Comparison of ENCODE assay signal across 19 cellular contexts in genomic region chr2:43230981-43231827, GRCh38. TPM values are rescaled to one million over a fixed set of nuclear protein-coding genes. Genes with fewer than 3 reads are reported as not detected.
DNase-seq lines count a peak whose midpoint lies in the region; ATAC-seq and TF ChIP-seq lines count a peak whose summit lies in the region.
"Had no signal": no experiment of that assay in that cellular context is flagged by ENCODE, and none has a peak within 500 bp of the region (broad histone marks: within the 10 kb centered on the region; RNA-seq: fewer than 3 reads in every experiment).

No MANE protein-coding gene starts in this region.

- no peaks in the 10 kb centered on the region for H3K9me2 ChIP-seq in SU-DHL-6 (replicated peaks; ENCODE audit: insufficient read depth, low read length)

- intact Hi-C loops in cardiac septum (cut with DNase I) = loop anchor here (2.0 to 10.0 kb wide), 5 partner anchors 66 to 402 kb away; no protein-coding TSS in a partner anchor
- intact Hi-C loops in thyroid gland (cut with DNase I) = loop anchor here (5.0 kb wide), 3 partner anchors 99 to 254 kb away; no protein-coding TSS in a partner anchor

- no peak for TF ChIP-seq CTCF in cardiac muscle cell (IDR thresholded peaks at IDR 0.05; ENCODE audit: low read depth, low read length)
- no peak for TF ChIP-seq CTCF in SU-DHL-6 (IDR thresholded peaks at IDR 0.05; ENCODE audit: insufficient read depth, low read length, poor library complexity, severe bottlenecking)
- TF ChIP-seq CTCF in thyroid gland (IDR thresholded peaks at IDR 0.05) = no peak

- H3K36me3 Mint-ChIP-seq in memory B cell = peaks cover 7% of the 10 kb centered on the region
- peaks cover 15% of the 10 kb centered on the region for H3K36me3 Mint-ChIP-seq in activated CD4-positive, alpha-beta memory T cell treated with anti-CD3 and anti-CD28 coated beads, Interleukin-2, amount 10 ng/mL, durations not matched to agents 7 days and 5 days (ENCODE audit: low read depth)

- ATAC-seq in memory B cell (ENCODE audit: low read depth) = no peak
- no peak for ATAC-seq in GM19324 (IDR thresholded peaks at IDR 0.05; ENCODE audit: low FRiP score, unreplicated experiment)
- ATAC-seq: left lung; natural killer cell treated with Interleukin-12 subunit alpha and Interleukin-12 subunit beta and Interleukin-15 and Interleukin-18, amount 100 ng/mL, for 72 hours had no signal

- H3K4me3 ChIP-seq in cardiac muscle cell = no peak overlapping the region
- no peak overlapping the region for H3K4me3 ChIP-seq in SU-DHL-6 (ENCODE audit: insufficient read depth, low read length, poor library complexity, severe bottlenecking)
- H3K4me3 ChIP-seq in thyroid gland (replicated peaks in 1 of 3) = no peak overlapping the region
- H3K4me3 ChIP-seq: left lung, SK-N-MC, stomach had no signal

- H2AFZ ChIP-seq in SU-DHL-6 (ENCODE audit: low read depth, low read length, severe bottlenecking) = no peak overlapping the region

- H3K36me3 ChIP-seq in cardiac muscle cell (no peaks in the 10 kb centered on the region), SU-DHL-6 (ENCODE audit: low read length) (no peaks in the 10 kb centered on the region), thyroid gland (peaks cover 1 to 11% of the 10 kb centered on the region in 2 donors)

- peak overlapping the region; percentile 4; the same call in 1 of the 2 replicates for H3K9ac ChIP-seq in SU-DHL-6 (ENCODE audit: low read length)

- H3K79me2 ChIP-seq in SU-DHL-6 (ENCODE audit: insufficient read depth, low read length) = peaks cover under 1% of the 10 kb centered on the region

- CTCF ChIA-PET in activated CD4-positive, alpha-beta memory T cell treated with anti-CD3 and anti-CD28 coated beads, Interleukin-2, amount 10 ng/mL, durations not matched to agents 7 days and 5 days (lab: Charles Lee) = interaction anchor here (8.3 kb wide), 1 partner anchor 101 kb away, joined by 316 read pairs; no protein-coding TSS in a partner anchor

- DNase-seq in cardiac muscle cell (ENCODE audit: low read depth in 1 of 2, low spot score in 1 of 2) = peak in 1 of 2 donors; percentile 85
- DNase-seq in cardiac septum (ENCODE audit: low spot score) = no peak
- no peak for DNase-seq in memory B cell (ENCODE audit: low spot score in 2 of 2)
- DNase-seq in thyroid gland = no peak
- DNase-seq in AML-193 (lab: John Stamatoyannopoulos, UW) = no peak
- no peak for DNase-seq in activated CD4-positive, alpha-beta memory T cell treated with anti-CD3 and anti-CD28 coated beads, Interleukin-2, amount 10 ng/mL, durations not matched to agents 7 days and 5 days
- DNase-seq: anterior cingulate cortex; COR-L47; foreskin melanocyte; left lung; NCI-H187; NCI-H510A; stimulated activated CD4-positive, alpha-beta T cell treated with anti-CD3 and anti-CD28 coated beads, Interleukin-15, amount 100 ng/mL, for 24 hours; stomach had no signal

- peaks cover 33% of the 10 kb centered on the region for H3F3A ChIP-seq in SU-DHL-6 (ENCODE audit: insufficient read depth)

- H3K27me3 ChIP-seq in cardiac muscle cell (no peaks in the 10 kb centered on the region), SU-DHL-6 (ENCODE audit: low read length) (no peaks in the 10 kb centered on the region), thyroid gland (no peaks in the 10 kb centered on the region)
- H3K27me3 ChIP-seq: left lung, stomach had no signal

- no peak overlapping the region for H3K4me3 Mint-ChIP-seq in memory B cell
- no peak overlapping the region for H3K4me3 Mint-ChIP-seq in activated CD4-positive, alpha-beta memory T cell treated with anti-CD3 and anti-CD28 coated beads, Interleukin-2, amount 10 ng/mL, durations not matched to agents 7 days and 5 days
- H3K4me3 Mint-ChIP-seq: H9; natural killer cell treated with Interleukin-12 subunit alpha and Interleukin-12 subunit beta and Interleukin-15 and Interleukin-18, amount 100 ng/mL, for 72 hours had no signal

- H3K27ac ChIP-seq in cardiac muscle cell = peak overlapping the region; percentile 42
- peak overlapping the region; percentile 64 for H3K27ac ChIP-seq in SU-DHL-6 (ENCODE audit: low read depth, low read length)
- peak overlapping the region in 2 of 3 donors; percentile 31 to 37 for H3K27ac ChIP-seq in thyroid gland
- H3K27ac ChIP-seq: SK-N-MC had no signal

- peak overlapping the region; percentile 69 for H3K27ac Mint-ChIP-seq in memory B cell
- no peak overlapping the region for H3K27ac Mint-ChIP-seq in activated CD4-positive, alpha-beta memory T cell treated with anti-CD3 and anti-CD28 coated beads, Interleukin-2, amount 10 ng/mL, durations not matched to agents 7 days and 5 days
- H3K27ac Mint-ChIP-seq: natural killer cell treated with Interleukin-12 subunit alpha and Interleukin-12 subunit beta and Interleukin-15 and Interleukin-18, amount 100 ng/mL, for 72 hours had no signal

- no peaks in the 10 kb centered on the region for H3K27me3 Mint-ChIP-seq in memory B cell
- no peaks in the 10 kb centered on the region for H3K27me3 Mint-ChIP-seq in activated CD4-positive, alpha-beta memory T cell treated with anti-CD3 and anti-CD28 coated beads, Interleukin-2, amount 10 ng/mL, durations not matched to agents 7 days and 5 days
- H3K27me3 Mint-ChIP-seq: natural killer cell treated with Interleukin-12 subunit alpha and Interleukin-12 subunit beta and Interleukin-15 and Interleukin-18, amount 100 ng/mL, for 72 hours had no signal

- no peaks in the 10 kb centered on the region for H4K20me1 ChIP-seq in SU-DHL-6 (ENCODE audit: low read depth, low read length)

- peaks cover 29% of the 10 kb centered on the region for H3K4me1 ChIP-seq in cardiac muscle cell (ENCODE audit: low read depth)
- H3K4me1 ChIP-seq in thyroid gland = peaks cover 25 to 29% of the 10 kb centered on the region in 2 donors

- 87 to 88% methylated on average over 6 of the region's 6 CpGs for WGBS in thyroid gland, 2 donors

- POLR2A ChIA-PET in activated CD4-positive, alpha-beta memory T cell treated with anti-CD3 and anti-CD28 coated beads, Interleukin-2, amount 10 ng/mL, durations not matched to agents 7 days and 5 days (lab: Charles Lee) = interaction anchor here (16.5 kb wide), 1 partner anchor 100 kb away, joined by 1053 read pairs; no protein-coding TSS in a partner anchor

- H3K9me3 ChIP-seq in cardiac muscle cell (ENCODE audit: low read depth) = no peaks in the 10 kb centered on the region
- no peaks in the 10 kb centered on the region for H3K9me3 ChIP-seq in SU-DHL-6 (ENCODE audit: insufficient read depth, low read length)
- H3K9me3 ChIP-seq in thyroid gland = no peaks in the 10 kb centered on the region
- H3K9me3 ChIP-seq: left lung, stomach had no signal

- no peak for TF ChIP-seq POLR2A in thyroid gland (IDR thresholded peaks at IDR 0.05)

- peaks cover 38% of the 10 kb centered on the region for H3K4me1 Mint-ChIP-seq in memory B cell
- peaks cover 25% of the 10 kb centered on the region for H3K4me1 Mint-ChIP-seq in activated CD4-positive, alpha-beta memory T cell treated with anti-CD3 and anti-CD28 coated beads, Interleukin-2, amount 10 ng/mL, durations not matched to agents 7 days and 5 days

- peak overlapping the region; percentile 24 for H3K4me2 ChIP-seq in SU-DHL-6 (ENCODE audit: low read depth, low read length, poor library complexity, severe bottlenecking)

- no peaks in the 10 kb centered on the region for H3K9me3 Mint-ChIP-seq in memory B cell
- H3K9me3 Mint-ChIP-seq in activated CD4-positive, alpha-beta memory T cell treated with anti-CD3 and anti-CD28 coated beads, Interleukin-2, amount 10 ng/mL, durations not matched to agents 7 days and 5 days = no peaks in the 10 kb centered on the region
- H3K9me3 Mint-ChIP-seq: natural killer cell treated with Interleukin-12 subunit alpha and Interleukin-12 subunit beta and Interleukin-15 and Interleukin-18, amount 100 ng/mL, for 72 hours had no signal

RNA-seq across cellular contexts. Expression of gene ZFP36L2, which starts 4.8 kb away (rescaled TPM):
- total RNA-seq in cardiac muscle cell (20.3 and 27.6 TPM in 2 replicates), cardiac septum (41.4 TPM), thyroid gland (100 to 1,000 TPM; 146 to 287 (median 172) TPM)
- 73.9 and 88.4 TPM in 2 replicates for polyA plus RNA-seq in cardiac muscle cell
- total RNA-seq in activated CD4-positive, alpha-beta memory T cell treated with anti-CD3 and anti-CD28 coated beads, Interleukin-2, amount 10 ng/mL, durations not matched to agents 7 days and 5 days = 100 to 1,000 TPM; 276 to 278 TPM
